8 cellular contexts compared by ENCODE assay signal in genomic region chr17:43766413-43767052, GRCh38. TPM values are rescaled to one million over a fixed set of nuclear protein-coding genes. Genes with fewer than 3 reads are reported as not detected.
DNase-seq lines count a peak whose midpoint lies in the region; ATAC-seq and TF ChIP-seq lines count a peak whose summit lies in the region.

No MANE protein-coding gene starts in this region.

- H3K23ac ChIP-seq in mesendoderm (ENCODE audit: low read length), result no peak overlapping the region

- no peak overlapping the region for H4K8ac ChIP-seq in mesendoderm (ENCODE audit: low read depth, low read length)

- DNase-seq in Caki2 (ENCODE audit: low read depth), result peak; percentile 42
- peak; percentile 72 for DNase-seq in HT-29 (ENCODE audit: low spot score)
- DNase-seq in T-helper 17 cell, result peak; percentile 22 to 34 (median 32)
- peak; percentile 70 for DNase-seq in colonic mucosa
- DNase-seq in mesendoderm, result peak; percentile 62
- DNase-seq in superior temporal gyrus (ENCODE audit: extremely low spot score), result peak; percentile 85
- no peak for DNase-seq in islet precursor cell

- no peaks in the 10 kb centered on the region for H3K9me3 ChIP-seq in T-helper 17 cell (ENCODE audit: control insufficient read depth, low read length, poor library complexity, severe bottlenecking)
- H3K9me3 ChIP-seq in colonic mucosa, result no peaks in the 10 kb centered on the region

- H4K5ac ChIP-seq in mesendoderm (ENCODE audit: low read length), result no peak overlapping the region

- no peak overlapping the region for H2BK120ac ChIP-seq in mesendoderm (ENCODE audit: low read depth, low read length)

- no peak overlapping the region for H2AK5ac ChIP-seq in mesendoderm (ENCODE audit: low read length)

- no peaks in the 10 kb centered on the region for H3K79me2 ChIP-seq in mesendoderm (ENCODE audit: control insufficient read depth, insufficient read depth, low read length)

- no CpG with 5 or more reads among the region's 7 CpGs for WGBS in mesendoderm (ENCODE audit: extremely low coverage, insufficient coverage, low lambda C conversion rate)

- no peak for ATAC-seq in T-helper 17 cell
- no peak for ATAC-seq in HG02852 (IDR thresholded peaks at IDR 0.05; ENCODE audit: unreplicated experiment)

- TF ChIP-seq CTCF in colonic mucosa (IDR thresholded peaks at IDR 0.05), result peak; percentile 62

- H3K27me3 ChIP-seq in colonic mucosa (no peaks in the 10 kb centered on the region), mesendoderm (ENCODE audit: insufficient read depth, low read length, poor library complexity) (no peaks in the 10 kb centered on the region)

- no peak overlapping the region for H2BK15ac ChIP-seq in mesendoderm (replicated peaks; ENCODE audit: low read depth)

- no peak overlapping the region for H3K27ac Mint-ChIP-seq in T-helper 17 cell

- H3K4me3 ChIP-seq in colonic mucosa (no peak overlapping the region), mesendoderm (ENCODE audit: low read length) (no peak overlapping the region)

- H3K79me1 ChIP-seq in mesendoderm (ENCODE audit: low read length), result no peaks in the 10 kb centered on the region

- in situ Hi-C loops in Caki2 (cut with HindIII; ENCODE audit: low pct_unique_long_range_greater_than_20kb, low sequenced_read_pairs), result no loop called here

- H3K4me2 ChIP-seq in mesendoderm (ENCODE audit: low read length), result no peak overlapping the region

- H3K9ac ChIP-seq in colonic mucosa (ENCODE audit: low read depth in 2 of 2, low read length in 2 of 2) (no peak overlapping the region), mesendoderm (ENCODE audit: low read length) (no peak overlapping the region)

- no peaks in the 10 kb centered on the region for H3K27me3 Mint-ChIP-seq in T-helper 17 cell

- H3K27ac ChIP-seq in colonic mucosa, result no peak overlapping the region
- no peak overlapping the region for H3K27ac ChIP-seq in mesendoderm (ENCODE audit: low read depth, low read length)

- no peaks in the 10 kb centered on the region for H3K4me1 Mint-ChIP-seq in T-helper 17 cell

- intact Hi-C loops in colonic mucosa (cut with DNase I), result no loop called here

- H3K36me3 ChIP-seq in colonic mucosa, result peaks cover 5% of the 10 kb centered on the region
- peaks cover 2% of the 10 kb centered on the region for H3K36me3 ChIP-seq in mesendoderm (ENCODE audit: control insufficient read depth, insufficient read depth, low read length)

- H3K4me1 ChIP-seq in colonic mucosa (no peaks in the 10 kb centered on the region), mesendoderm (ENCODE audit: control insufficient read depth, low read depth, low read length) (no peaks in the 10 kb centered on the region)

- no peak overlapping the region for H3K56ac ChIP-seq in mesendoderm (ENCODE audit: low read length)

- no peak overlapping the region for H3K4me3 Mint-ChIP-seq in T-helper 17 cell

- H2BK5ac ChIP-seq in mesendoderm (ENCODE audit: low read length), result no peak overlapping the region

- no peak overlapping the region for H3K4ac ChIP-seq in mesendoderm (ENCODE audit: low read depth, low read length)

- H3K18ac ChIP-seq in mesendoderm (ENCODE audit: low read length), result no peak overlapping the region

- H3K36me3 Mint-ChIP-seq in T-helper 17 cell (ENCODE audit: low read depth), result peaks cover 2% of the 10 kb centered on the region

RNA-seq across cellular contexts. Expression of gene SOST, which starts 7.9 kb away (rescaled TPM):
- 1.8 and 2.4 TPM in 2 replicates for total RNA-seq in Caki2 (2014; rRNA removed; shearing (Covaris generic); ENCODE audit: low replicate concordance)
- total RNA-seq in HT-29 (2014; rRNA removed; shearing (Covaris generic)), result not detected in 2 replicates
- total RNA-seq in T-helper 17 cell (not detected), colonic mucosa (not detected)
- 0.13 TPM for polyA plus RNA-seq in mesendoderm (2013, experiment 1 of 2)
- 0.14 TPM for polyA plus RNA-seq in mesendoderm (2013, experiment 2 of 2)

RNA-seq across cellular contexts. Expression of gene DUSP3, which starts 12.2 kb away (rescaled TPM):
- 48.7 and 54.8 TPM in 2 replicates for total RNA-seq in Caki2 (2014; rRNA removed; shearing (Covaris generic); ENCODE audit: low replicate concordance)
- 40.2 and 40.8 TPM in 2 replicates for total RNA-seq in HT-29 (2014; rRNA removed; shearing (Covaris generic))
- total RNA-seq in T-helper 17 cell (10 to 100 TPM; 15.5 to 19.0 TPM), colonic mucosa (10 to 100 TPM; 43.4 to 68.7 TPM)
- polyA plus RNA-seq in mesendoderm (2013, experiment 1 of 2), result 21.5 TPM
- polyA plus RNA-seq in mesendoderm (2013, experiment 2 of 2), result 21.8 TPM

RNA-seq across cellular contexts. Expression of gene CFAP97D1, which starts 13.7 kb away (rescaled TPM):
- total RNA-seq in Caki2 (2014; rRNA removed; shearing (Covaris generic); ENCODE audit: low replicate concordance), result not detected in 2 replicates
- 0.05 and 0.26 TPM in 2 replicates for total RNA-seq in HT-29 (2014; rRNA removed; shearing (Covaris generic))
- total RNA-seq in T-helper 17 cell (not detected), colonic mucosa (not detected)
- polyA plus RNA-seq in mesendoderm (2013, experiment 1 of 2), result 0.03 TPM
- 0.03 TPM for polyA plus RNA-seq in mesendoderm (2013, experiment 2 of 2)
